32 cellular contexts compared by ENCODE assay signal in genomic region chr10:129448539-129448938, GRCh38.
"Had no signal": no experiment of that assay in that cellular context is flagged by ENCODE, and none has a peak within 500 bp of the region (broad histone marks: within the 10 kb centered on the region; RNA-seq: fewer than 3 reads in every experiment).

No MANE protein-coding gene starts in this region.

- H3K36me3 ChIP-seq: adrenal gland, brain microvascular endothelial cell, breast epithelium, cardiac muscle cell, WERI-Rb-1 had no signal

- H3K27me3 ChIP-seq: adrenal gland, body of pancreas, brain microvascular endothelial cell, breast epithelium, cardiac muscle cell had no signal

- H3K27ac ChIP-seq: adrenal gland, body of pancreas, brain microvascular endothelial cell, breast epithelium, cardiac muscle cell, WERI-Rb-1 had no signal

- H3K4me3 ChIP-seq: adrenal gland, body of pancreas, breast epithelium, cardiac muscle cell had no signal

- DNase-seq: activated CD4-positive, alpha-beta memory T cell treated with anti-CD3 and anti-CD28 coated beads, Interleukin-2, amount 10 ng/mL, durations not matched to agents 7 days and 5 days; activated CD4-positive, alpha-beta T cell treated with anti-CD3 and anti-CD28 coated beads for 1 hour; activated CD4-positive, alpha-beta T cell treated with anti-CD3 and anti-CD28 coated beads for 36 hours; activated CD4-positive, alpha-beta T cell treated with anti-CD3 and anti-CD28 coated beads for 48 hours; activated CD4-positive, alpha-beta T cell treated with anti-CD3 and anti-CD28 coated beads, Interleukin-2, amount 10 ng/mL, durations not matched to agents 7 days and 5 days; activated CD4-positive, alpha-beta T cell treated with anti-CD3 and anti-CD28 coated beads, Interleukin-2, amount 50 U/mL, for 48 hours; activated CD4-positive, CD25-positive, alpha-beta regulatory T cell; activated CD8-positive, alpha-beta memory T cell treated with anti-CD3 and anti-CD28 coated beads, Interleukin-2, amount 50 U/mL, for 4 hours; activated CD8-positive, alpha-beta T cell treated with anti-CD3 and anti-CD28 coated beads, Interleukin-2, amount 10 ng/mL, durations not matched to agents 7 days and 5 days; activated effector memory CD4-positive, alpha-beta T cell treated with anti-CD3 and anti-CD28 coated beads, Interleukin-2, amount 50 U/mL, for 16 hours; activated gamma-delta T cell treated with Interleukin-2 at 50 U/mL for 16 hours; activated naive CD4-positive, alpha-beta T cell; activated naive CD4-positive, alpha-beta T cell treated with anti-CD3 and anti-CD28 coated beads for 36 hours; activated naive CD4-positive, alpha-beta T cell treated with anti-CD3 and anti-CD28 coated beads, Interleukin-2, amount 50 U/mL, for 16 hours; activated naive CD8-positive, alpha-beta T cell treated with anti-CD3 and anti-CD28 coated beads for 36 hours; activated T-cell treated with anti-CD3 and anti-CD28 coated beads for 4 hours; activated T-cell treated with anti-CD3 and anti-CD28 coated beads, Interleukin-2, amount 50 U/mL, for 1 hour; activated T-cell treated with anti-CD3 and anti-CD28 coated beads, Interleukin-2, amount 50 U/mL, for 4 hours; activated T-cell treated with anti-CD3 and anti-CD28 coated beads, Interleukin-2, amount 50 U/mL, for 72 hours; adrenal gland; amniotic stem cell; aorta; body of pancreas; brain microvascular endothelial cell; caudate nucleus; cerebellar nuclear complex; T-helper 1 cell; T-helper 2 cell; T-helper 9 cell; WERI-Rb-1 had no signal

- H3K4me1 ChIP-seq: adrenal gland, body of pancreas, breast epithelium had no signal

- H3K9me3 ChIP-seq: adrenal gland, body of pancreas, breast epithelium had no signal
